Comparison of ENCODE assay signal across 8 cellular contexts in genomic region chr12:42299392-42300308, GRCh38. TPM values are rescaled to one million over a fixed set of nuclear protein-coding genes. Genes with fewer than 3 reads are reported as not detected.
A peak's percentile ranks its signal among the peaks of the same experiment; 100 is the strongest.
DNase-seq lines count a peak whose midpoint lies in the region; ATAC-seq, FAIRE-seq and TF ChIP-seq lines count a peak whose summit lies in the region.

No MANE protein-coding gene starts in this region.

- intact Hi-C loops in GM12878 (cut with micrococcal nuclease; ENCODE audit: unreplicated experiment) = loop anchor here (1.0 to 5.0 kb wide), 3 partner anchors 27 to 73 kb away; partner anchors contain the start of genes PPHLN1, YAF2 and ZCRB1

- peak; percentile 96 to 97 for TF ChIP-seq EP300 in GM12878 (IDR thresholded peaks at IDR 0.05; ENCODE audit: borderline replicate concordance in 1 of 2, control insufficient read depth in 1 of 2, low read depth in 2 of 2, low read length in 2 of 2)

- FAIRE-seq in GM12878 (lab: Jason Lieb, UNC) = peak; percentile 94

- H3K79me2 ChIP-seq in MM.1S (ENCODE audit: low read length) (no peaks in the 10 kb centered on the region), GM12878 (ENCODE audit: control insufficient read depth, insufficient read depth, low read length) (no peaks in the 10 kb centered on the region)

- H3K27me3 ChIP-seq in MM.1S (replicated peaks; ENCODE audit: insufficient read depth, low read length) = no peaks in the 10 kb centered on the region
- no peaks in the 10 kb centered on the region for H3K27me3 ChIP-seq in GM12878 (replicated peaks in 1 of 2; ENCODE audit: control insufficient read depth in 2 of 2, insufficient read depth in 2 of 2, low read length in 1 of 2)

- RAD21 ChIA-PET in GM12878 (lab: Charles Lee; ENCODE audit: unreplicated experiment) = interaction anchor here (0.7 to 2.9 kb wide), 5 partner anchors 27 to 1740 kb away, joined by 3 to 9 read pairs (median 4); partner anchors contain the start of genes PPHLN1 and ZCRB1

- no peaks in the 10 kb centered on the region for H3K36me3 ChIP-seq in MM.1S (replicated peaks; ENCODE audit: insufficient read depth, low read length)
- H3K36me3 ChIP-seq in GM12878 (ENCODE audit: control insufficient read depth in 2 of 2, insufficient read depth in 2 of 2, low read length in 1 of 2) = no peaks in the 10 kb centered on the region

- BruUV-seq in GM12878 (replicated peaks; lab: Mats Ljungman, UMichigan) = no TSS peak

- ATAC-seq in GM21786 (IDR thresholded peaks at IDR 0.05; ENCODE audit: unreplicated experiment) (peak; percentile 79), GM12878 (peak; percentile 88)

- peak overlapping the region; percentile 55 for H3K4me2 ChIP-seq in MM.1S (ENCODE audit: low read depth, low read length)
- H3K4me2 ChIP-seq in GM12878 (ENCODE audit: control insufficient read depth, insufficient read depth) = peak overlapping the region; percentile 78

- H3K4me1 ChIP-seq in MM.1S (ENCODE audit: low read length) (peaks cover 10% of the 10 kb centered on the region), GM12878 (ENCODE audit: control insufficient read depth, insufficient read depth, low read length) (peaks cover 20% of the 10 kb centered on the region)

- H3K4me3 ChIP-seq in MM.1S (ENCODE audit: low read length) (peak overlapping the region; percentile 54), GM12878 (peak overlapping the region; percentile 55; the same call in 1 of the 2 replicates)

- H3F3A ChIP-seq in MM.1S (ENCODE audit: insufficient read depth, low read length) = peaks cover 19% of the 10 kb centered on the region

- no peaks in the 10 kb centered on the region for H3K9me2 ChIP-seq in MM.1S (replicated peaks; ENCODE audit: insufficient read depth, low read length)

- TF ChIP-seq CTCF in GM13976 (IDR thresholded peaks at IDR 0.05; ENCODE audit: borderline replicate concordance, control extremely low read depth, extremely low read depth, insufficient read depth, missing control alignments) (no peak), MM.1S (IDR thresholded peaks at IDR 0.05; ENCODE audit: low read length) (no peak), GM12878 (IDR thresholded peaks at IDR 0.05 in 2 of 3, conservative IDR thresholded peaks at IDR 0.05 in 1 of 3; ENCODE audit: control insufficient read depth in 2 of 3, extremely low read depth in 1 of 3, insufficient read depth in 1 of 3, low read depth in 3 of 3, low read length in 3 of 3) (no peak)

- CTCF ChIA-PET in GM12878 (lab: Yijun Ruan, JAX) = interaction anchor here (0.7 to 3.0 kb wide), 5 partner anchors 23 to 73 kb away, joined by 3 to 15 read pairs (median 6); no protein-coding TSS in a partner anchor

- in situ Hi-C loops in GM13976 (cut with MboI; ENCODE audit: low sequenced_read_pairs, unreplicated experiment) (no loop called here), GM12878 (cut with MboI) (no loop called here)

- TF ChIP-seq POLR2A in GM12878 (IDR thresholded peaks at IDR 0.05; ENCODE audit: low read depth, low read length) = no peak

- 0% methylated on average over 8 of the region's 8 CpGs for WGBS in GM12878 (ENCODE audit: insufficient coverage, insufficient replicate concordance, low lambda C conversion rate, missing lambda C conversion rate)

- DNase-seq in GM13976 (ENCODE audit: low spot score) (peak; percentile 58), MM.1S (peak; percentile 62), GM12878 (ENCODE audit: low read depth, low spot score) (peak; percentile 97), NCI-H2029 (lab: John Stamatoyannopoulos, UW) (no peak), NCI-H69 (lab: John Stamatoyannopoulos, UW) (no peak), NCI-H2227 (lab: John Stamatoyannopoulos, UW; ENCODE audit: unreplicated experiment) (no peak)
- DNase-seq in stimulated activated CD8-positive, alpha-beta memory T cell treated with anti-CD3 and anti-CD28 coated beads, Interleukin-2, amount 100 ng/mL, for 48 hours (ENCODE audit: low read depth in 2 of 2) = peak; percentile 30 to 45

- peak overlapping the region; percentile 44 for H3K9ac ChIP-seq in MM.1S (ENCODE audit: low read length)
- peak overlapping the region; percentile 24; the same call in 1 of the 2 replicates for H3K9ac ChIP-seq in GM12878 (ENCODE audit: control insufficient read depth, insufficient read depth, low read length)

- no peaks in the 10 kb centered on the region for H4K20me1 ChIP-seq in MM.1S (ENCODE audit: insufficient read depth, low read length)
- H4K20me1 ChIP-seq in GM12878 (ENCODE audit: control insufficient read depth, insufficient read depth) = no peaks in the 10 kb centered on the region

- peak; percentile 25; the same call in 1 of the 2 replicates for TF ChIP-seq RAD21 in GM12878 (IDR thresholded peaks at IDR 0.05; ENCODE audit: insufficient read depth, low read depth, low read length)

- SMC1A ChIA-PET in GM12878 (lab: Charles Lee; ENCODE audit: uncharacterized antibody, unreplicated experiment) = interaction anchor here (0.7 to 3.2 kb wide), 15 partner anchors 16 to 981 kb away, joined by 3 to 13 read pairs (median 3); partner anchors contain the start of genes PPHLN1 and ZCRB1

- POLR2A ChIA-PET in GM12878 (lab: Charles Lee) = interaction anchor here (0.7 to 1.3 kb wide), 2 partner anchors 24 to 980 kb away, joined by 3 to 10 read pairs; no protein-coding TSS in a partner anchor

- peak overlapping the region; percentile 78; the same call in 1 of the 2 replicates for H3K27ac ChIP-seq in MM.1S (ENCODE audit: low read length)
- H3K27ac ChIP-seq in GM12878 (ENCODE audit: control insufficient read depth, insufficient read depth) = peak overlapping the region; percentile 77

- H3K9me3 ChIP-seq in MM.1S (replicated peaks; ENCODE audit: insufficient read depth, low read length) (no peaks in the 10 kb centered on the region), GM12878 (replicated peaks; ENCODE audit: control insufficient read depth, insufficient read depth, low read length) (peaks cover 2% of the 10 kb centered on the region; the same call in 1 of the 3 replicates)

- peak overlapping the region; percentile 62 for H2AFZ ChIP-seq in MM.1S (ENCODE audit: low read length)
- peak overlapping the region; percentile 25 for H2AFZ ChIP-seq in GM12878 (ENCODE audit: control insufficient read depth, low read depth, low read length)

TF ChIP-seq in GM12878, 131 proteins besides CTCF, POLR2A, EP300 and RAD21 (continues in another document):
- TF ChIP-seq SP1 (IDR thresholded peaks at IDR 0.05; ENCODE audit: low read depth, low read length) (peak; percentile 82), RELA (IDR thresholded peaks at IDR 0.05; ENCODE audit: borderline replicate concordance, partially characterized antibody) (no peak), CHD1 (IDR thresholded peaks at IDR 0.05; ENCODE audit: low read depth, low read length) (no peak)

RNA-seq across cellular contexts. Expression of gene ZCRB1, which starts 26.2 kb away (rescaled TPM):
- 19.6 and 20.4 TPM in 2 replicates for total RNA-seq in GM12878 (2013; cell fraction: nucleolus; rRNA removed)
- total RNA-seq in GM12878 (2014; rRNA removed) = 44.0 and 46.4 TPM in 2 replicates
- 80.5 and 87.0 TPM in 2 replicates for total RNA-seq in GM12878 (2014; rRNA removed; fragmentation: Illumina TruSeq; extraction: Trizol)
- total RNA-seq in GM12878 (2021) = 58.4 and 65.4 TPM in 2 replicates
- polyA plus RNA-seq in GM12878 (2011; ENCODE audit: low read depth) = 21.6 TPM
- 49.9 and 76.4 TPM in 2 replicates for polyA plus RNA-seq in GM12878 (2011; rRNA removed)
- polyA plus RNA-seq in GM12878 (2011; cell fraction: cytosol; rRNA removed) = 16.7 and 31.2 TPM in 2 replicates
- 17.5 and 26.0 TPM in 2 replicates for polyA plus RNA-seq in GM12878 (2011; cell fraction: nucleus; rRNA removed)
- polyA plus RNA-seq in GM12878 (2012) = 58.5 and 80.5 TPM in 2 replicates
- polyA plus RNA-seq in GM12878 (2014; fragmentation: Illumina TruSeq; extraction: Trizol) = 127 and 163 TPM in 2 replicates
- polyA plus RNA-seq in GM12878 (2014; fragmentation: Nextera tagmentation; extraction: Ambion mirVana) = 100 to 1,000 TPM in 1 of 2 experiments, 10 to 100 TPM in 1; 90.1 to 102 TPM
- 35.3 and 43.3 TPM in 2 replicates for polyA plus RNA-seq in GM12878 (2014; rRNA removed)
- 100 to 1,000 TPM; 171 to 178 TPM for polyA plus RNA-seq in GM12878 (2016; fragmentation: Nextera tagmentation; extraction: Ambion mirVana)
- 17.6 and 22.3 TPM in 2 replicates for polyA minus RNA-seq in GM12878 (2011; rRNA and poly(A)+ RNA removed)
- polyA minus RNA-seq in GM12878 (2011; cell fraction: cytosol; rRNA and poly(A)+ RNA removed) = 12.7 and 18.6 TPM in 2 replicates
- 21.4 and 24.2 TPM in 2 replicates for polyA minus RNA-seq in GM12878 (2011; cell fraction: nucleus; rRNA and poly(A)+ RNA removed)

RNA-seq across cellular contexts. Expression of gene PPHLN1, which starts 26.3 kb away (rescaled TPM):
- total RNA-seq in GM12878 (2013; cell fraction: nucleolus; rRNA removed) = 276 and 279 TPM in 2 replicates
- 73.7 and 85.3 TPM in 2 replicates for total RNA-seq in GM12878 (2014; rRNA removed)
- 87.8 and 91.2 TPM in 2 replicates for total RNA-seq in GM12878 (2014; rRNA removed; fragmentation: Illumina TruSeq; extraction: Trizol)
- total RNA-seq in GM12878 (2021) = 68.2 and 73.6 TPM in 2 replicates
- polyA plus RNA-seq in GM12878 (2011; ENCODE audit: low read depth) = 51.4 TPM
- polyA plus RNA-seq in GM12878 (2011; rRNA removed) = 93.0 and 124 TPM in 2 replicates
- 32.0 and 34.9 TPM in 2 replicates for polyA plus RNA-seq in GM12878 (2011; cell fraction: cytosol; rRNA removed)
- 99.6 and 125 TPM in 2 replicates for polyA plus RNA-seq in GM12878 (2011; cell fraction: nucleus; rRNA removed)
- polyA plus RNA-seq in GM12878 (2012) = 55.7 and 56.8 TPM in 2 replicates
- 104 and 122 TPM in 2 replicates for polyA plus RNA-seq in GM12878 (2014; fragmentation: Illumina TruSeq; extraction: Trizol)
- 100 to 1,000 TPM; 117 TPM for polyA plus RNA-seq in GM12878 (2014; fragmentation: Nextera tagmentation; extraction: Ambion mirVana)
- polyA plus RNA-seq in GM12878 (2014; rRNA removed) = 74.7 and 76.8 TPM in 2 replicates
- polyA plus RNA-seq in GM12878 (2016; fragmentation: Nextera tagmentation; extraction: Ambion mirVana) = 10 to 100 TPM; 91.0 to 97.6 TPM
- 43.7 and 61.2 TPM in 2 replicates for polyA minus RNA-seq in GM12878 (2011; rRNA and poly(A)+ RNA removed)
- polyA minus RNA-seq in GM12878 (2011; cell fraction: cytosol; rRNA and poly(A)+ RNA removed) = 18.3 and 22.6 TPM in 2 replicates
- 47.0 and 101 TPM in 2 replicates for polyA minus RNA-seq in GM12878 (2011; cell fraction: nucleus; rRNA and poly(A)+ RNA removed)

Comparison
In these comparisons a context has a peak if more than half of its experiments do, and no peak if none do; other contexts are left out.
1. DNase-seq: peak in GM13976 (single experiment), MM.1S (single experiment), GM12878 (single experiment) and stimulated activated CD8-positive, alpha-beta memory T cell treated with anti-CD3 and anti-CD28 coated beads, Interleukin-2, amount 100 ng/mL, for 48 hours (2 of 2); none in NCI-H2029 (single experiment), NCI-H69 (single experiment) and NCI-H2227 (single experiment).